ENCODE assay signal across 1 cellular context in genomic region chr4:72966652-72967051, GRCh38.
TF ChIP-seq lines count a peak whose summit lies in the region.

No MANE protein-coding gene starts in this region.

TF ChIP-seq in GM12878, 131 proteins besides CTCF, POLR2A, EP300 and RAD21:
- TF ChIP-seq MYB (IDR thresholded peaks at IDR 0.05; ENCODE audit: borderline replicate concordance, low read depth, low read length): no peak
- TF ChIP-seq NFXL1 (IDR thresholded peaks at IDR 0.05; ENCODE audit: borderline replicate concordance): no peak
